8 cellular contexts compared by ENCODE assay signal in the genomic region with DNA sequence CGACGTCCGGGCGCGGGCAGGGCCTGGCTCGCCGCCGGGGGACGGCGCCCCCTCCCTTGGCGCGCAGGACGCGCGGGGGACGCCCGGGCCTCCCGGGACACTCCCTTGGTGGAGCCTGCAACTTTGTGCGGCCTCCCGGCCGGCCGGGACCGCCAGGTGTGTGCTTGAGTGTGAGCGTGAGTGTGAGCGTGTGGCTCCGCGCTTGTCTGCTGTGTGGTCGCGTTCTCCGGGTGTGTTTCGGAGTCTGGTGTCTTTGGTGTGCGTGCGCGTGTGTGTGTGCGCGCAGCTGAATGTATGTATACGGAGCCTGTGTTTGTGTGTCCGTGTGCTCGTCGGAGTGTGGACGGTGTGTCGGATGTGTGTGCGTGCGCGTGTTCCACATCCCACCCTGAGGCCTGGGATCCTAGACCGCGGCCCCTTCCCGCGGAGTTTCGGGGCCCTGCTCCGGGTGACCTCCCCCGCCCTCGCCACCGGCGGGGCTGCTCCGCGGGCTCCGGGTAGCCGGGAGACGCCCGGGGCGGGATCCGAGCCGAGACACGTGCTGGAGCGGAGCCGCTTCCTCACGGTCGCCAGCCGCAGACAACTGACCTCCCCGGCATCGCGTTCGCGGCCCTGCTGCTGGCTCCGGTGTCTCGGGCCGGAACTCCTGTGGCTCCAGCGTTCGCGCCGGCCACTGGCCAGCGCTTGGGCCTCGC.
DNase-seq lines count a peak whose midpoint lies in the region; ATAC-seq and TF ChIP-seq lines count a peak whose summit lies in the region.

No MANE protein-coding gene starts in this region.

- H3K27me3 ChIP-seq in RWPE2 (ENCODE audit: insufficient read depth, poor library complexity, severe bottlenecking) (no peaks in the 10 kb centered on the region), muscle layer of duodenum (ENCODE audit: low read depth, low read length) (peaks cover 17% of the 10 kb centered on the region)

- ATAC-seq in RWPE2 (ENCODE audit: low read depth) (peak; percentile 13), HG02588 (IDR thresholded peaks at IDR 0.05; ENCODE audit: unreplicated experiment) (no peak), HG03196 (IDR thresholded peaks at IDR 0.05; ENCODE audit: unreplicated experiment) (no peak)

- H3K9me3 ChIP-seq in RWPE2 (ENCODE audit: severe bottlenecking) (no peaks in the 10 kb centered on the region), muscle layer of duodenum (ENCODE audit: control insufficient read depth in 1 of 2, low read length in 2 of 2) (no peaks in the 10 kb centered on the region)

- H3K27ac ChIP-seq in RWPE2 (ENCODE audit: poor library complexity, severe bottlenecking) (peak overlapping the region; percentile 76), muscle layer of duodenum (ENCODE audit: low read length) (no peak overlapping the region)

- in situ Hi-C loops in GM13976 (cut with MboI; ENCODE audit: low sequenced_read_pairs, unreplicated experiment) = loop anchor here (25.0 kb wide), 1 partner anchor 1474 kb away; a partner anchor contains a TSS

- peak; percentile 50 for DNase-seq in GM13976 (ENCODE audit: low spot score)
- no peak for DNase-seq in RWPE2 (ENCODE audit: low spot score)
- DNase-seq in epithelial cell of esophagus (ENCODE audit: low read depth) = peak; percentile 47
- DNase-seq in NCI-H146 (lab: John Stamatoyannopoulos, UW) = no peak
- no peak for DNase-seq in NCI-H1105 (lab: John Stamatoyannopoulos, UW)

- no peak for TF ChIP-seq CTCF in GM13976 (IDR thresholded peaks at IDR 0.05; ENCODE audit: borderline replicate concordance, control extremely low read depth, extremely low read depth, insufficient read depth, missing control alignments)
- no peak for TF ChIP-seq CTCF in RWPE2 (IDR thresholded peaks at IDR 0.05; ENCODE audit: poor library complexity, severe bottlenecking)
- TF ChIP-seq CTCF in epithelial cell of esophagus (IDR thresholded peaks at IDR 0.05; ENCODE audit: insufficient read depth, low read depth, low read length, missing control alignments) = no peak

- H3K36me3 ChIP-seq in RWPE2 (ENCODE audit: low read depth) (no peaks in the 10 kb centered on the region), muscle layer of duodenum (ENCODE audit: control insufficient read depth in 1 of 2, insufficient read depth in 2 of 2, low read length in 2 of 2) (no peaks in the 10 kb centered on the region)

- peaks cover 15% of the 10 kb centered on the region for H3K4me1 ChIP-seq in RWPE2 (ENCODE audit: insufficient read depth, poor library complexity, severe bottlenecking)
- H3K4me1 ChIP-seq in muscle layer of duodenum (ENCODE audit: control insufficient read depth in 1 of 2, insufficient read depth in 2 of 2, low read length in 2 of 2) = peaks cover 5 to 21% of the 10 kb centered on the region in 2 donors

- peak overlapping the region; percentile 87 for H3K4me3 ChIP-seq in RWPE2 (ENCODE audit: severe bottlenecking)
- peak overlapping the region; percentile 67 for H3K4me3 ChIP-seq in epithelial cell of esophagus (ENCODE audit: low read length)
- H3K4me3 ChIP-seq in muscle layer of duodenum (ENCODE audit: low read depth in 1 of 2, low read length in 2 of 2) = peak overlapping the region; percentile 46 to 58

Comparison
In these comparisons a context has a peak if more than half of its experiments do, and no peak if none do; other contexts are left out.
1. DNase-seq: peak in GM13976 (single experiment) and epithelial cell of esophagus (single experiment); none in RWPE2 (single experiment), NCI-H146 (single experiment) and NCI-H1105 (single experiment).
2. Peak in every context shown above with its lines, with median percentiles within 50 percentile points of each other: H3K4me3 ChIP-seq.